ENCODE assay signal across 30 cellular contexts in genomic region chr6:118514689-118515088, GRCh38. TPM values are rescaled to one million over a fixed set of nuclear protein-coding genes. Genes with fewer than 3 reads are reported as not detected.
"Had no signal": no experiment of that assay in that cellular context is flagged by ENCODE, and none has a peak within 500 bp of the region (broad histone marks: within the 10 kb centered on the region; RNA-seq: fewer than 3 reads in every experiment).

No MANE protein-coding gene starts in this region.

- H3K9me3 ChIP-seq: lower lobe of right lung, mucosa of descending colon, tibial nerve had no signal

- H3K4me1 Mint-ChIP-seq: WTC11 had no signal

- H3K36me3 ChIP-seq: lower lobe of right lung had no signal

- H3K9me3 Mint-ChIP-seq: effector memory CD8-positive, alpha-beta T cell; T-helper 1 cell treated with Interleukin-12 subunit alpha and Interleukin-12 subunit beta and Interleukin-4 antibody, amounts not matched to agents 30 μg/mL and 1 μg/mL, for 36 hours; WTC11 had no signal

- FAIRE-seq: colon, endothelial cell of umbilical vein, islet of Langerhans had no signal

- H3K36me3 Mint-ChIP-seq: WTC11 had no signal

- H3K27ac ChIP-seq: lower lobe of right lung, tibial nerve had no signal

- DNase-seq: activated CD8-positive, alpha-beta memory T cell treated with anti-CD3 and anti-CD28 coated beads for 24 hours; activated CD8-positive, alpha-beta memory T cell treated with anti-CD3 and anti-CD28 coated beads, Interleukin-2, amount 50 U/mL, for 4 hours; activated naive CD4-positive, alpha-beta T cell; activated naive CD8-positive, alpha-beta T cell treated with anti-CD3 and anti-CD28 coated beads for 36 hours; activated T-cell treated with anti-CD3 and anti-CD28 coated beads, Interleukin-2, amount 50 U/mL, for 4 hours; amniotic stem cell; central memory CD4-positive, alpha-beta T cell; dorsolateral prefrontal cortex; effector memory CD8-positive, alpha-beta T cell; foreskin melanocyte; glutamatergic neuron; lower lobe of right lung; mesendoderm; mucosa of descending colon; naive B cell; occipital lobe; posterior cingulate gyrus; stimulated activated CD4-positive, alpha-beta T cell treated with anti-CD3 and anti-CD28 coated beads, Interleukin-4, amount 100 ng/mL, for 24 hours; T1000 had no signal

- H3K27ac Mint-ChIP-seq: activated naive CD8-positive, alpha-beta T cell treated with anti-CD3 and anti-CD28 coated beads for 36 hours; activated T-helper 2 cell treated with anti-CD3 and anti-CD28 coated beads, Interferon-gamma antibody, Interleukin-2, Interleukin-4, amounts not matched to agents 10 μg/mL and 5 μg/mL and 100 μg/mL, durations not matched to agents 14 hours and 24 hours and 36 hours; stimulated activated naive CD8-positive, alpha-beta T cell treated with anti-CD3 and anti-CD28 coated beads, Interleukin-15, Interleukin-2, amounts not matched to agents 100 ng/mL and 50 ng/mL, for 24 hours; T-helper 1 cell treated with Interleukin-12 subunit alpha and Interleukin-12 subunit beta and Interleukin-4 antibody, amounts not matched to agents 30 μg/mL and 1 μg/mL, for 36 hours; WTC11 had no signal

- H3K4me3 ChIP-seq: dorsolateral prefrontal cortex, lower lobe of right lung, mucosa of descending colon, tibial nerve had no signal

- H3K4me1 ChIP-seq: lower lobe of right lung had no signal

- ATAC-seq: activated T-cell treated with anti-CD3 and anti-CD28 coated beads, Interleukin-2, amount 50 U/mL, for 4 hours; effector memory CD8-positive, alpha-beta T cell; esophagus mucosa; lower lobe of right lung; mucosa of descending colon; WTC11 had no signal

- H3K27me3 Mint-ChIP-seq: activated naive CD8-positive, alpha-beta T cell treated with anti-CD3 and anti-CD28 coated beads for 36 hours; effector memory CD8-positive, alpha-beta T cell; naive B cell; stimulated activated naive CD8-positive, alpha-beta T cell treated with anti-CD3 and anti-CD28 coated beads, Interleukin-15, Interleukin-2, amounts not matched to agents 100 ng/mL and 50 ng/mL, for 24 hours had no signal

- H3K27me3 ChIP-seq: dorsolateral prefrontal cortex, tibial nerve had no signal

- H3K4me3 Mint-ChIP-seq: activated naive CD8-positive, alpha-beta T cell treated with anti-CD3 and anti-CD28 coated beads for 36 hours; activated T-cell treated with anti-CD3 and anti-CD28 coated beads, Interleukin-2, amount 50 U/mL, for 4 hours; effector memory CD8-positive, alpha-beta T cell; naive B cell; stimulated activated naive CD8-positive, alpha-beta T cell treated with anti-CD3 and anti-CD28 coated beads, Interleukin-15, Interleukin-2, amounts not matched to agents 100 ng/mL and 50 ng/mL, for 24 hours; T-helper 1 cell treated with Interleukin-12 subunit alpha and Interleukin-12 subunit beta and Interleukin-4 antibody, amounts not matched to agents 30 μg/mL and 1 μg/mL, for 36 hours; WTC11 had no signal

RNA-seq across cellular contexts. Expression of gene PLN, which starts 33.4 kb away (rescaled TPM):
- total RNA-seq: activated naive CD8-positive, alpha-beta T cell treated with anti-CD3 and anti-CD28 coated beads for 36 hours; activated T-helper 2 cell treated with anti-CD3 and anti-CD28 coated beads, Interferon-gamma antibody, Interleukin-2, Interleukin-4, amounts not matched to agents 10 μg/mL and 5 μg/mL and 100 μg/mL, durations not matched to agents 14 hours and 24 hours and 36 hours; endothelial cell of umbilical vein; renal cortical epithelial cell; WTC11 had no signal
- polyA plus RNA-seq: endothelial cell of umbilical vein, neural cell had no signal
